In the genomic region with DNA sequence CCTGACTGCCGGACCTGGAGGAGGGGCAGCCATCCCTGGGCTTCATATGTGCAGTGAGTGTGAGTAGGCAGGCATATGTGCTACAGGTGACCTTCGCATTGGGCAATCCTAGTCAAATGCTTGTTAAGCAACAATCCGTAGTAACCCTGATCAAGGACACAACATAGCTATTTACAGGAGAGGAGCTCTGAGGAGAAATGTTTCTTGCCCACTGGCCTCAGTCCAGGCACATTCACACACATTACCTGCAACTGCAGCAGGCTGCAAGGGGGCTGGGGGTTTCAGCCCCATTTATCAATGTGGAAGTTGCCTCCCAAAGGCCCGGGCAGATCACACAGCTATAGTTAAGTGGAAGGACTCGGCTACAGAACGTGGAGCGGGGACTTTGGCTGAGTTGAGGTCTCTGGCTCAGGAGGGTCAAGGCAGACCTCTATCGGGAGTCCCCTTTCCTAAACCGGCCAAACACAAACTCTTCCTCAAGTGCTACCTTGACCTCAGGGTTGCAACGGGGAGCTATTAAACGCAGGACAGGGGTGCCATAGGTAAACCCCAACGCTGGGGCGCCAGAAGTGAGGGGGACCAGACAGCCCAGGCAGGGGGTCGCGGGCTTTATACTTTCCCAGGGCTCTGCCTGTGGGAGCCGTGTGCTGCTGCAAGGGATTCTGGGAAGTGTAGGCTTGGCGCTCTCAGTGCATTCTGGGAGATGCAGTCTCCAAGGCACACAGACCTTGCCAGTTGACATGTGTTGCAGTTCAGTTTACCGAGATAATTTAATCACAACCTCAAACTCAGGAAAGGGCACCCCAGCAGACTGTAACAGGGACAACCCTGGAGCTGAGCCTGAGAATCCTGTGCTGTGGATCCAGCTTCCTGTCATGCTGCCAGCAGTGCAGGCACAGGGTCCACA, we compare ENCODE assay signal across 8 cellular contexts. TPM values are rescaled to one million over a fixed set of nuclear protein-coding genes. Genes with fewer than 3 reads are reported as not detected.
DNase-seq lines count a peak whose midpoint lies in the region; TF ChIP-seq lines count a peak whose summit lies in the region.

No MANE protein-coding gene starts in this region.

- H3K4me3 ChIP-seq in duodenal mucosa (ENCODE audit: low read depth in 1 of 2, low read length in 2 of 2) = peak overlapping the region; percentile 39 to 53
- H3K4me3 ChIP-seq in mesenchymal stem cell (ENCODE audit: insufficient read depth in 1 of 2, low read depth in 1 of 2, low read length in 2 of 2) = peak overlapping the region in 1 of 2 experiments; percentile 71

- H3K27ac ChIP-seq in VCaP (peak overlapping the region; percentile 67; the same call in 1 of the 2 replicates), duodenal mucosa (ENCODE audit: low read depth, low read length) (no peak overlapping the region), mesenchymal stem cell (ENCODE audit: low read length, poor library complexity, severe bottlenecking) (no peak overlapping the region)

- H4K8ac ChIP-seq in mesenchymal stem cell (ENCODE audit: low read length) = peak overlapping the region; percentile 76

- H3K18ac ChIP-seq in mesenchymal stem cell (ENCODE audit: low read depth in 1 of 2, low read length in 2 of 2) = peak overlapping the region in 1 of 2 experiments; percentile 61

- no peak overlapping the region for H3K4ac ChIP-seq in mesenchymal stem cell (ENCODE audit: low read depth in 1 of 2, low read length in 2 of 2)

- no peaks in the 10 kb centered on the region for H3K27me3 Mint-ChIP-seq in stimulated activated naive CD8-positive, alpha-beta T cell treated with anti-CD3 and anti-CD28 coated beads, Interleukin-15, Interleukin-2, amounts not matched to agents 100 ng/mL and 50 ng/mL, for 24 hours

- H3K9ac ChIP-seq in duodenal mucosa (ENCODE audit: low read depth in 1 of 2, low read length in 2 of 2) (peak overlapping the region; percentile 1 to 10), mesenchymal stem cell (ENCODE audit: low read length) (peak overlapping the region; percentile 53)

- peak overlapping the region; percentile 37 for H3K4me3 Mint-ChIP-seq in stimulated activated naive CD8-positive, alpha-beta T cell treated with anti-CD3 and anti-CD28 coated beads, Interleukin-15, Interleukin-2, amounts not matched to agents 100 ng/mL and 50 ng/mL, for 24 hours

- H3K9me3 Mint-ChIP-seq in stimulated activated naive CD8-positive, alpha-beta T cell treated with anti-CD3 and anti-CD28 coated beads, Interleukin-15, Interleukin-2, amounts not matched to agents 100 ng/mL and 50 ng/mL, for 24 hours = no peaks in the 10 kb centered on the region

- no peak overlapping the region for H2BK12ac ChIP-seq in mesenchymal stem cell (ENCODE audit: low read length in 2 of 2)

- no peak overlapping the region for H2BK15ac ChIP-seq in mesenchymal stem cell (ENCODE audit: low read depth, poor library complexity, severe bottlenecking)

- peaks cover 48 to 50% of the 10 kb centered on the region in 2 donors for H3K4me1 ChIP-seq in duodenal mucosa (ENCODE audit: control insufficient read depth in 1 of 2, insufficient read depth in 2 of 2, low read length in 2 of 2)
- H3K4me1 ChIP-seq in mesenchymal stem cell (ENCODE audit: control insufficient read depth, insufficient read depth, low read depth, low read length) = peaks cover 20% of the 10 kb centered on the region

- H3K14ac ChIP-seq in mesenchymal stem cell (ENCODE audit: low read length in 2 of 2) = no peak overlapping the region

- no peaks in the 10 kb centered on the region for H3K9me3 ChIP-seq in duodenal mucosa (ENCODE audit: control insufficient read depth in 1 of 2, low read length in 2 of 2)
- H3K9me3 ChIP-seq in mesenchymal stem cell (ENCODE audit: control insufficient read depth, low read length) = no peaks in the 10 kb centered on the region

- H3K27ac Mint-ChIP-seq in stimulated activated naive CD8-positive, alpha-beta T cell treated with anti-CD3 and anti-CD28 coated beads, Interleukin-15, Interleukin-2, amounts not matched to agents 100 ng/mL and 50 ng/mL, for 24 hours = no peak overlapping the region

- H2BK5ac ChIP-seq in mesenchymal stem cell (ENCODE audit: low read depth, low read length, poor library complexity, severe bottlenecking) = no peak overlapping the region

- no peaks in the 10 kb centered on the region for H3K79me1 ChIP-seq in mesenchymal stem cell (replicated peaks; ENCODE audit: low read length, poor library complexity, severe bottlenecking)

- H3K27me3 ChIP-seq in duodenal mucosa (ENCODE audit: control insufficient read depth in 1 of 2, insufficient read depth in 2 of 2, low read length in 2 of 2) = no peaks in the 10 kb centered on the region
- H3K27me3 ChIP-seq in mesenchymal stem cell (ENCODE audit: control insufficient read depth in 1 of 2, insufficient read depth in 1 of 2, low read length in 2 of 2) = peaks cover 0 to 11% of the 10 kb centered on the region in 2 experiments

- H4K91ac ChIP-seq in mesenchymal stem cell (ENCODE audit: low read length) = peak overlapping the region; percentile 41

- WGBS in mesenchymal stem cell = 42% methylated on average over 18 of the region's 18 CpGs

- no peak overlapping the region for H2AK5ac ChIP-seq in mesenchymal stem cell (ENCODE audit: low read length, severe bottlenecking)

- H3K36me3 Mint-ChIP-seq in stimulated activated naive CD8-positive, alpha-beta T cell treated with anti-CD3 and anti-CD28 coated beads, Interleukin-15, Interleukin-2, amounts not matched to agents 100 ng/mL and 50 ng/mL, for 24 hours (ENCODE audit: low read depth) = no peaks in the 10 kb centered on the region

- H3K4me1 Mint-ChIP-seq in stimulated activated naive CD8-positive, alpha-beta T cell treated with anti-CD3 and anti-CD28 coated beads, Interleukin-15, Interleukin-2, amounts not matched to agents 100 ng/mL and 50 ng/mL, for 24 hours (ENCODE audit: low read depth) = peaks cover 10% of the 10 kb centered on the region

- peaks cover 20 to 56% of the 10 kb centered on the region in 2 donors for H3K36me3 ChIP-seq in duodenal mucosa (ENCODE audit: control insufficient read depth in 1 of 2, insufficient read depth in 2 of 2, low read length in 2 of 2)
- H3K36me3 ChIP-seq in mesenchymal stem cell (ENCODE audit: control insufficient read depth in 1 of 2, insufficient read depth in 2 of 2, low read depth in 1 of 2, low read length in 2 of 2) = no peaks in the 10 kb centered on the region

- H3K23ac ChIP-seq in mesenchymal stem cell (ENCODE audit: low read length in 2 of 2) = no peak overlapping the region

- peak overlapping the region; percentile 46 for H2AFZ ChIP-seq in mesenchymal stem cell (ENCODE audit: low read depth, low read length)

- no peak for TF ChIP-seq CTCF in VCaP (conservative IDR thresholded peaks at IDR 0.05)

- DNase-seq in NOMO-1 treated with DMSO at 0.1 percent for 48 hours (lab: John Stamatoyannopoulos, UW; ENCODE audit: unreplicated experiment) (peak; percentile 24), NOMO-1 treated with dmso at 0.1 percent for 144 hours (lab: John Stamatoyannopoulos, UW; ENCODE audit: unreplicated experiment) (no peak), M059J (ENCODE audit: low read depth) (peak; percentile 36), mesenchymal stem cell (peak; percentile 59), glomerular visceral epithelial cell (ENCODE audit: extremely low spot score) (no peak)

- H3K4me2 ChIP-seq in mesenchymal stem cell (ENCODE audit: low read length, poor library complexity, severe bottlenecking) = peak overlapping the region; percentile 44

- H2BK120ac ChIP-seq in mesenchymal stem cell (ENCODE audit: low read depth, low read length) = no peak overlapping the region

RNA-seq across cellular contexts. Expression of gene KHK, which starts 9.4 kb away (rescaled TPM):
- 0.34 and 0.37 TPM in 2 replicates for total RNA-seq in M059J (2014; rRNA removed; shearing (Covaris generic))
- polyA plus RNA-seq in mesenchymal stem cell (2013, experiment 1 of 2) = 0.29 TPM
- 0.38 TPM for polyA plus RNA-seq in mesenchymal stem cell (2013, experiment 2 of 2)

RNA-seq across cellular contexts. Expression of gene EMILIN1, which starts 17.6 kb away (rescaled TPM):
- 0.17 TPM in 1 of 2 replicates, not detected in the other for total RNA-seq in M059J (2014; rRNA removed; shearing (Covaris generic))
- polyA plus RNA-seq in mesenchymal stem cell (2013, experiment 1 of 2) = 122 TPM
- 129 TPM for polyA plus RNA-seq in mesenchymal stem cell (2013, experiment 2 of 2)

RNA-seq across cellular contexts. Expression of gene CGREF1, which starts 22.9 kb away (rescaled TPM):
- 0.17 and 0.84 TPM in 2 replicates for total RNA-seq in M059J (2014; rRNA removed; shearing (Covaris generic))
- 0.68 TPM for polyA plus RNA-seq in mesenchymal stem cell (2013, experiment 1 of 2)
- 0.84 TPM for polyA plus RNA-seq in mesenchymal stem cell (2013, experiment 2 of 2)

RNA-seq across cellular contexts. Expression of gene OST4, which starts 24.5 kb away (rescaled TPM):
- total RNA-seq in M059J (2014; rRNA removed; shearing (Covaris generic)) = 247 and 491 TPM in 2 replicates
- 1,831 TPM for polyA plus RNA-seq in mesenchymal stem cell (2013, experiment 1 of 2)
- 1,802 TPM for polyA plus RNA-seq in mesenchymal stem cell (2013, experiment 2 of 2)

RNA-seq across cellular contexts. Expression of gene ABHD1, which starts 27.6 kb away (rescaled TPM):
- 0.12 TPM in 1 of 2 replicates, not detected in the other for total RNA-seq in M059J (2014; rRNA removed; shearing (Covaris generic))
- not detected for polyA plus RNA-seq in mesenchymal stem cell (2013, experiment 1 of 2)
- polyA plus RNA-seq in mesenchymal stem cell (2013, experiment 2 of 2) = 0.10 TPM

Comparison
In these comparisons a context has a peak if more than half of its experiments do, and no peak if none do; other contexts are left out.
1. DNase-seq: peak in NOMO-1 treated with DMSO at 0.1 percent for 48 hours (single experiment), M059J (single experiment) and mesenchymal stem cell (single experiment); none in NOMO-1 treated with dmso at 0.1 percent for 144 hours (single experiment) and glomerular visceral epithelial cell (single experiment).